In the genomic region with DNA sequence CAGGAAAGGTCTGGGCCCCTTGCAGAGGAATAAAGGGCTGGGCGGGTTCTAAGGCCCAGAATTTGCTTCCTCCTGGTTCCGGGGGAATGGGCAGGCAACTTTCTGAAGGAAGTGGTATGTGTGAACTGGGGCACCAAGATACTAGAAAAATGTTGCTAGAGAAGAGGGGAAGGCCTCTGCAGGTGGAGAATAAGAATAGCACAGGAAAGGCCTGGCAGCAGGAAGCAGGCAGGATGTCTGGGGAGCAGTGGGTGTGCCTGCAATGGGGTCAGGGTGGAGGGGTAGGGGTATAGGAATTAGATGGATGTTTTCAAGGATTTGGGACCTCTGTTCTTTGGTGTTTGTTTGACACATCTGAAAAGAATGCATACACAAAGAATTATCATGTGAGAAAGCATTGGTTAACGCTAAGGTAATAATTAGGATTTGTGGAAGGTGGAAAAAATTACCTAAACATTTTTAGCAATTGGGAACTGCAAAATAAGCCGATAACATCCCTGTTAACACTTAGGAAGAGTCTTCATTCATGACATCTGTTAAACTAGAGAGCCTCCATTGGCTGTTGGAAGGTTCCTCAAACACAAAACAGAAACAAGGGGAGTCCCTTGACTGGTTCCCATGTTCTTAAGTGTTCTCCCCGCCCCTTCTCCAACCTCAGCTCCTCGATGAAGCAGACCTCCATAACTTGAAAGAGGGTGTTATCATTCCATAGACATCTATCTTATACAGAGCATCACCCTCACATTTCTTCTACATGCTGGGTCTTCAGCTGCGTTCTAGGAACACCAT, we compare ENCODE assay signal across 20 cellular contexts. TPM values are rescaled to one million over a fixed set of nuclear protein-coding genes. Genes with fewer than 3 reads are reported as not detected.
DNase-seq lines count a peak whose midpoint lies in the region; ATAC-seq, FAIRE-seq and TF ChIP-seq lines count a peak whose summit lies in the region.
"Had no signal": no experiment of that assay in that cellular context is flagged by ENCODE, and none has a peak within 500 bp of the region (broad histone marks: within the 10 kb centered on the region; RNA-seq: fewer than 3 reads in every experiment).

No MANE protein-coding gene starts in this region.

- no peak for TF ChIP-seq CTCF in astrocyte (IDR thresholded peaks at IDR 0.05; ENCODE audit: insufficient read depth, low read depth, low read length)
- TF ChIP-seq CTCF in progenitor cell of endocrine pancreas (IDR thresholded peaks at IDR 0.05; ENCODE audit: unreplicated experiment): no peak

- no peak overlapping the region for H3K4me3 ChIP-seq in astrocyte (ENCODE audit: insufficient read depth, low read depth, low read length)
- H3K4me3 ChIP-seq: lower lobe of right lung, neural progenitor cell, right lobe of liver had no signal

- no peaks in the 10 kb centered on the region for H3K9me3 Mint-ChIP-seq in astrocyte (ENCODE audit: unreplicated experiment)
- H3K9me3 Mint-ChIP-seq in progenitor cell of endocrine pancreas (ENCODE audit: low read depth): no peaks in the 10 kb centered on the region
- H3K9me3 Mint-ChIP-seq: neural progenitor cell had no signal

- H3K36me3 Mint-ChIP-seq in astrocyte (ENCODE audit: low read depth, unreplicated experiment): peaks cover 35% of the 10 kb centered on the region
- peaks cover 2% of the 10 kb centered on the region for H3K36me3 Mint-ChIP-seq in progenitor cell of endocrine pancreas (ENCODE audit: insufficient read depth)
- H3K36me3 Mint-ChIP-seq: neural progenitor cell had no signal

- ATAC-seq in HG02885 (IDR thresholded peaks at IDR 0.05; ENCODE audit: poor library complexity, unreplicated experiment) (peak; percentile 10), GM18909 (IDR thresholded peaks at IDR 0.05; ENCODE audit: poor library complexity, unreplicated experiment) (no peak)
- ATAC-seq: HCT116 had no signal

- no peaks in the 10 kb centered on the region for H3K27me3 Mint-ChIP-seq in astrocyte (ENCODE audit: low read depth, unreplicated experiment)
- H3K27me3 Mint-ChIP-seq in progenitor cell of endocrine pancreas: no peaks in the 10 kb centered on the region

- no peak overlapping the region for H2AFZ ChIP-seq in astrocyte (ENCODE audit: low read depth, low read length)
- H2AFZ ChIP-seq: neural progenitor cell had no signal

- no peak overlapping the region for H3K27ac ChIP-seq in astrocyte (ENCODE audit: low read depth, low read length)
- H3K27ac ChIP-seq: lower lobe of right lung, neural progenitor cell, right lobe of liver had no signal

- no peaks in the 10 kb centered on the region for H3K27me3 ChIP-seq in astrocyte (ENCODE audit: insufficient read depth, low read length)
- H3K27me3 ChIP-seq: neural progenitor cell, right lobe of liver had no signal

- DNase-seq in SIG-M5 treated with dmso at 0.1 percent for 504 hours (lab: John Stamatoyannopoulos, UW; ENCODE audit: unreplicated experiment) (peak; percentile 39), SIG-M5 (lab: John Stamatoyannopoulos, UW) (no peak), astrocyte (ENCODE audit: low read depth) (no peak), progenitor cell of endocrine pancreas (ENCODE audit: low spot score, unreplicated experiment) (no peak), NK-92 (lab: John Stamatoyannopoulos, UW; ENCODE audit: unreplicated experiment) (no peak)
- no peak for DNase-seq in stimulated activated CD4-positive, alpha-beta T cell treated with anti-CD3 and anti-CD28 coated beads, Interleukin-1b, Interleukin-23, amount 100 ng/mL, for 48 hours
- DNase-seq: activated CD8-positive, alpha-beta memory T cell treated with anti-CD3 and anti-CD28 coated beads for 24 hours; activated gamma-delta T cell; Calu3; lower lobe of right lung; NCI-H2081 treated with DMSO at 0.1 percent for 48 hours; right lobe of liver; Right ventricle myocardium superior; stimulated activated CD4-positive, alpha-beta T cell treated with anti-CD3 and anti-CD28 coated beads, Interleukin-4, amount 100 ng/mL, for 4 hours had no signal

- H3K4me1 ChIP-seq in astrocyte (ENCODE audit: insufficient read depth, low read length): no peaks in the 10 kb centered on the region
- H3K4me1 ChIP-seq: lower lobe of right lung had no signal

- H3K4me2 ChIP-seq in astrocyte (ENCODE audit: low read length): no peak overlapping the region
- H3K4me2 ChIP-seq: neural progenitor cell had no signal

- H3K4me3 Mint-ChIP-seq in astrocyte (ENCODE audit: unreplicated experiment) (no peak overlapping the region), progenitor cell of endocrine pancreas (ENCODE audit: low read depth) (no peak overlapping the region)
- H3K4me3 Mint-ChIP-seq: neural progenitor cell had no signal

- H3K27ac Mint-ChIP-seq in astrocyte (ENCODE audit: unreplicated experiment) (peak overlapping the region; percentile 22), progenitor cell of endocrine pancreas (peak overlapping the region; percentile 51)
- H3K27ac Mint-ChIP-seq: neural progenitor cell had no signal

- FAIRE-seq in astrocyte (lab: Jason Lieb, UNC): no peak
- FAIRE-seq: urothelium cell line had no signal

- no peak overlapping the region for H3K9ac ChIP-seq in astrocyte (ENCODE audit: low read length)
- H3K9ac ChIP-seq: neural progenitor cell had no signal

- no peaks in the 10 kb centered on the region for H3K9me3 ChIP-seq in astrocyte (ENCODE audit: insufficient read depth, low read depth, low read length)
- H3K9me3 ChIP-seq: lower lobe of right lung, right lobe of liver had no signal

- H3K4me1 Mint-ChIP-seq in astrocyte (ENCODE audit: low read depth, unreplicated experiment): peaks cover 22% of the 10 kb centered on the region
- H3K4me1 Mint-ChIP-seq in progenitor cell of endocrine pancreas (ENCODE audit: low read depth): peaks cover 7% of the 10 kb centered on the region

- H3K36me3 ChIP-seq in astrocyte (ENCODE audit: insufficient read depth, low read length): no peaks in the 10 kb centered on the region
- H3K36me3 ChIP-seq: lower lobe of right lung, neural progenitor cell, right lobe of liver had no signal

- H4K20me1 ChIP-seq in astrocyte (ENCODE audit: insufficient read depth, low read length): peaks cover 10% of the 10 kb centered on the region

- no peaks in the 10 kb centered on the region for H3K79me2 ChIP-seq in astrocyte (ENCODE audit: insufficient read depth, low read length)

RNA-seq across cellular contexts. Expression of gene SLC22A13, which starts 2.3 kb away (rescaled TPM):
- total RNA-seq in astrocyte (0.72 and 1.8 TPM in 2 replicates), progenitor cell of endocrine pancreas (0.62 and 0.67 TPM in 2 replicates)
- total RNA-seq: A172, Right ventricle myocardium superior had no signal

RNA-seq across cellular contexts. Expression of gene SLC22A14, which starts 14.2 kb away (rescaled TPM):
- total RNA-seq in astrocyte: 0.45 and 0.84 TPM in 2 replicates
- 0.18 and 0.72 TPM in 2 replicates for total RNA-seq in progenitor cell of endocrine pancreas
- total RNA-seq: A172, lower lobe of right lung, Right ventricle myocardium superior had no signal
